In the genomic region with DNA sequence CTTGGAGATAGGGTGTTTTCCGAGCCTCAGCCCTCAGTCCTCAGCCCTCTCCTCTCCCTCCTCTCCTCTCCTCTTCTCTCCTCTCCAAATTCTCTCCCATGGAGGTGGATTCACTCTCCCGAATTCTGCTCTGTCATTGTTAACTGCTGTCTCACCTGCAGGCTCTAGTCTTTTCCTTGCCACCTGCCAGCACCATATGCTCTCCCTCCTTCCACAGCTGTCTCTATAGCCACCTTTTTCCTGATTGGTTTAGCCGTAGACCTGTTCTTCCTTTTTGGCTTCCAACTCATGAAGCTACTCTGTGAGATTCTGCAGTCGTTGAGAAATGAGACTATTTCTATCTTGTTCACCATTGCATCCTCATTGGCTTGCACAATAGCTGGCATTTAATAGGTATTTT, we compare ENCODE assay signal across 20 cellular contexts. TPM values are rescaled to one million over a fixed set of nuclear protein-coding genes. Genes with fewer than 3 reads are reported as not detected.
DNase-seq lines count a peak whose midpoint lies in the region; TF ChIP-seq lines count a peak whose summit lies in the region.
"Had no signal": no experiment of that assay in that cellular context is flagged by ENCODE, and none has a peak within 500 bp of the region (broad histone marks: within the 10 kb centered on the region; RNA-seq: fewer than 3 reads in every experiment).

No MANE protein-coding gene starts in this region.

- H3K36me3 Mint-ChIP-seq in CD14-positive monocyte = peaks cover 67 to 70% of the 10 kb centered on the region in 2 donors

- no peaks in the 10 kb centered on the region for H3K9me3 Mint-ChIP-seq in CD14-positive monocyte
- H3K9me3 Mint-ChIP-seq: activated naive CD4-positive, alpha-beta T cell treated with anti-CD3 and anti-CD28 coated beads, Interleukin-2, amount 50 U/mL, for 72 hours; natural killer cell had no signal

- intact Hi-C loops in CD14-positive monocyte (cut with micrococcal nuclease) = no loop called here

- no peak overlapping the region for H3K4me3 Mint-ChIP-seq in CD14-positive monocyte
- H3K4me3 Mint-ChIP-seq: activated CD4-positive, alpha-beta T cell treated with anti-CD3 and anti-CD28 coated beads for 36 hours; natural killer cell had no signal

- no peaks in the 10 kb centered on the region for H3K27me3 Mint-ChIP-seq in CD14-positive monocyte (ENCODE audit: low read depth in 3 of 3)
- H3K27me3 Mint-ChIP-seq: activated CD4-positive, alpha-beta T cell treated with anti-CD3 and anti-CD28 coated beads for 36 hours had no signal

- in situ Hi-C loops in GM13977 (cut with MboI; ENCODE audit: low pct_unique_long_range_greater_than_20kb, low sequenced_read_pairs, unreplicated experiment) = no loop called here

- peaks cover 5% of the 10 kb centered on the region for H3K4me1 Mint-ChIP-seq in CD14-positive monocyte
- H3K4me1 Mint-ChIP-seq: activated CD4-positive, alpha-beta T cell treated with anti-CD3 and anti-CD28 coated beads for 36 hours had no signal

- H3K27ac Mint-ChIP-seq in CD14-positive monocyte = peak overlapping the region in 4 of 7 donors; percentile 4 to 82 (median 58)
- H3K27ac Mint-ChIP-seq: activated CD4-positive, alpha-beta T cell treated with anti-CD3 and anti-CD28 coated beads for 36 hours; natural killer cell had no signal

- TF ChIP-seq CTCF in CD14-positive monocyte (IDR thresholded peaks at IDR 0.05) = no peak
- no peak for TF ChIP-seq CTCF in GM13977 (IDR thresholded peaks at IDR 0.05; ENCODE audit: extremely low read depth, insufficient read depth, missing control alignments)

- DNase-seq in CD14-positive monocyte (ENCODE audit: low spot score) (no peak), DMS53 treated with DMSO at 0.1 percent for 48 hours (lab: John Stamatoyannopoulos, UW; ENCODE audit: unreplicated experiment) (peak; percentile 28), NCI-H2196 treated with DMSO at 0.1 percent for 48 hours (lab: John Stamatoyannopoulos, UW; ENCODE audit: unreplicated experiment) (peak; percentile 37), cerebellar nuclear complex (lab: John Stamatoyannopoulos, UW) (peak; percentile 55 to 86), NK-92 (lab: John Stamatoyannopoulos, UW; ENCODE audit: unreplicated experiment) (no peak), GM19238 (ENCODE audit: insufficient read length, low spot score) (no peak), GM13977 (ENCODE audit: low spot score) (no peak)
- DNase-seq: activated CD4-positive, alpha-beta T cell treated with anti-CD3 and anti-CD28 coated beads for 36 hours; effector memory CD4-positive, alpha-beta T cell; GF-D8; hippocampal formation; midbrain; natural killer cell; NCI-H187; NCI-H526; PC-9; right cardiac atrium; T-helper 1 cell had no signal

RNA-seq across cellular contexts. Expression of gene COG2, which starts 19.7 kb away (rescaled TPM):
- polyA plus RNA-seq in CD14-positive monocyte = 10 to 100 TPM; 24.7 to 30.4 TPM

RNA-seq across cellular contexts. Expression of gene AGT, which starts 51.9 kb away (rescaled TPM):
- polyA plus RNA-seq in CD14-positive monocyte = not detected
- polyA plus RNA-seq: K562 had no signal

Comparison
In these comparisons a context has a peak if more than half of its experiments do, and no peak if none do; other contexts are left out.
1. DNase-seq: peak in DMS53 treated with DMSO at 0.1 percent for 48 hours (single experiment), NCI-H2196 treated with DMSO at 0.1 percent for 48 hours (single experiment) and cerebellar nuclear complex (2 of 2); none in CD14-positive monocyte (single experiment), NK-92 (single experiment), GM19238 (single experiment) and GM13977 (single experiment).